Comparison of ENCODE assay signal across 10 cellular contexts in the genomic region with DNA sequence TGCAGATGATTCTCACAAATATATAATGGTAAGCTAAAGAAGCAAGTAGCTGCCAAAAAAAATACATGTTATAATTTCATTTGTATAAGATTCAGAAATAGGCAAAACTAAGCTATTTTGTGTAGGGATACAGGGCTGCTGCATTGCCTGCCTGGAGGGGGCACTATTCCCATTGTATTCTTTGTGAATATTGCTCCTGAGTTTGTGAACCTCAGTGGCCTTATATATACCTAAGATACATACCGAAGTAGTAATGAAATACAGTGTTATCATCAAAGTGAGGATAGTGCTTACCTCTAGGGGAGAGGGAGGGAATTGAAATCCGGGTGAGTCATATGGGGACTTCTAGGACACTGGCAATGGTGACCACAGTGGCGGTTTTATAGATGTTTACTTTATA. TPM values are rescaled to one million over a fixed set of nuclear protein-coding genes. Genes with fewer than 3 reads are reported as not detected.
DNase-seq lines count a peak whose midpoint lies in the region; ATAC-seq and TF ChIP-seq lines count a peak whose summit lies in the region.
"Had no signal": no experiment of that assay in that cellular context is flagged by ENCODE, and none has a peak within 500 bp of the region (broad histone marks: within the 10 kb centered on the region; RNA-seq: fewer than 3 reads in every experiment).

No MANE protein-coding gene starts in this region.

- intact Hi-C loops in psoas muscle (cut with DNase I) = loop anchor here in 1 of 2 donors (10.0 kb wide), 1 partner anchor 198 kb away; no protein-coding TSS in a partner anchor

- H3K4me1 Mint-ChIP-seq in immature natural killer cell = no peaks in the 10 kb centered on the region
- H3K4me1 Mint-ChIP-seq: activated B cell treated with CpG ODN at 0.5 μM for 24 hours had no signal

- H3K4me3 ChIP-seq in psoas muscle = no peak overlapping the region
- H3K4me3 ChIP-seq: BLaER1 had no signal

- H3K27ac ChIP-seq in psoas muscle = no peak overlapping the region
- H3K27ac ChIP-seq: BLaER1 had no signal

- no peaks in the 10 kb centered on the region for H3K4me1 ChIP-seq in psoas muscle
- H3K4me1 ChIP-seq: BLaER1 had no signal

- H3K4me3 Mint-ChIP-seq in immature natural killer cell = no peak overlapping the region
- H3K4me3 Mint-ChIP-seq: activated B cell treated with CpG ODN at 0.5 μM for 24 hours had no signal

- TF ChIP-seq CTCF in psoas muscle (IDR thresholded peaks at IDR 0.05) = peak; percentile 29

- no peak for ATAC-seq in psoas muscle
- ATAC-seq in HG03460 (IDR thresholded peaks at IDR 0.05; ENCODE audit: unreplicated experiment) = no peak

- H3K9me3 ChIP-seq in psoas muscle = no peaks in the 10 kb centered on the region
- H3K9me3 ChIP-seq: BLaER1 had no signal

- H3K27me3 ChIP-seq in psoas muscle (ENCODE audit: insufficient read depth in 3 of 3, low read length in 2 of 3) = no peaks in the 10 kb centered on the region
- H3K27me3 ChIP-seq: BLaER1 had no signal

- peak; percentile 10 for DNase-seq in NCI-H82 (lab: John Stamatoyannopoulos, UW)
- DNase-seq in NCI-H82 treated with DMSO at 0.1 percent for 48 hours (lab: John Stamatoyannopoulos, UW; ENCODE audit: unreplicated experiment) = no peak
- peak; percentile 41 for DNase-seq in NAMALWA (ENCODE audit: low spot score)
- peak; percentile 3 to 42 for DNase-seq in dermis microvascular lymphatic vessel endothelial cell (ENCODE audit: low read depth in 2 of 2)
- DNase-seq in psoas muscle = no peak
- DNase-seq in Ammon's horn (ENCODE audit: low spot score) = no peak
- no peak for DNase-seq in immature natural killer cell
- DNase-seq: activated B cell treated with CpG ODN at 0.5 μM for 24 hours had no signal

- peaks cover 0 to 2% (median 0%) of the 10 kb centered on the region in 6 donors for H3K9me3 Mint-ChIP-seq in immature natural killer cell
- H3K9me3 Mint-ChIP-seq: activated B cell treated with CpG ODN at 0.5 μM for 24 hours had no signal

- H3K27me3 Mint-ChIP-seq in immature natural killer cell (ENCODE audit: low read depth in 3 of 3) = peaks cover 0 to 2% (median 2%) of the 10 kb centered on the region in 3 donors
- H3K27me3 Mint-ChIP-seq: activated B cell treated with CpG ODN at 0.5 μM for 24 hours had no signal

- WGBS in psoas muscle, 3 donors = 89 to 95% (median 89%) methylated on average over 3 of the region's 3 CpGs

- H3K27ac Mint-ChIP-seq in immature natural killer cell = no peak overlapping the region

- H3K36me3 ChIP-seq in psoas muscle (ENCODE audit: insufficient read depth in 1 of 2, low read depth in 1 of 2) = peaks cover 14 to 100% of the 10 kb centered on the region in 2 donors

- peaks cover 19 to 69% (median 20%) of the 10 kb centered on the region in 3 donors for H3K36me3 Mint-ChIP-seq in immature natural killer cell

RNA-seq across cellular contexts. Expression of gene C17orf58, which starts 53.5 kb away (rescaled TPM):
- 23.7 and 32.1 TPM in 2 replicates for total RNA-seq in dermis microvascular lymphatic vessel endothelial cell
- 1 to 10 TPM; 3.1 to 5.5 (median 4.8) TPM for total RNA-seq in psoas muscle
- polyA plus RNA-seq in psoas muscle = 10 to 100 TPM in 1 of 3 donors, 1 to 10 TPM in 2; 5.3 to 15.0 (median 6.6) TPM
- polyA plus RNA-seq in immature natural killer cell = 10 to 100 TPM in 1 of 3 donors, 1 to 10 TPM in 2; 7.3 to 15.5 (median 8.6) TPM

Comparison
In these comparisons a context has a peak if more than half of its experiments do, and no peak if none do; other contexts are left out.
1. DNase-seq: peak in NCI-H82 (single experiment), NAMALWA (single experiment) and dermis microvascular lymphatic vessel endothelial cell (2 of 2); none in NCI-H82 treated with DMSO at 0.1 percent for 48 hours (single experiment), psoas muscle (0 of 2), Ammon's horn (single experiment) and immature natural killer cell (0 of 3).